Comparison of ENCODE assay signal across 34 cellular contexts in genomic region chr12:88955541-88955940, GRCh38.
"Had no signal": no experiment of that assay in that cellular context is flagged by ENCODE, and none has a peak within 500 bp of the region (broad histone marks: within the 10 kb centered on the region; RNA-seq: fewer than 3 reads in every experiment).

No MANE protein-coding gene starts in this region.

- H3K9me3 ChIP-seq: ascending aorta had no signal

- H3K36me3 ChIP-seq: ascending aorta had no signal

- H3K4me3 Mint-ChIP-seq: activated B cell treated with CpG ODN at 0.5 μM for 24 hours; activated CD4-positive, alpha-beta memory T cell treated with anti-CD3 and anti-CD28 coated beads, Interleukin-2, amount 10 ng/mL, durations not matched to agents 7 days and 5 days; activated CD4-positive, alpha-beta T cell treated with anti-CD3 and anti-CD28 coated beads, Interleukin-2, amount 10 ng/mL, durations not matched to agents 24 days and 14 days; activated CD8-positive, alpha-beta memory T cell treated with anti-CD3 and anti-CD28 coated beads, Interleukin-2, amount 10 ng/mL, durations not matched to agents 7 days and 5 days; activated CD8-positive, alpha-beta T cell treated with anti-CD3 and anti-CD28 coated beads, Interleukin-2, amount 10 ng/mL, durations not matched to agents 7 days and 5 days; activated naive CD4-positive, alpha-beta T cell treated with anti-CD3 and anti-CD28 coated beads, Interleukin-2, amount 10 ng/mL, durations not matched to agents 7 days and 5 days; activated naive CD4-positive, alpha-beta T cell treated with anti-CD3 and anti-CD28 coated beads, Interleukin-2, amount 50 U/mL, for 24 hours; activated naive CD8-positive, alpha-beta T cell; activated naive CD8-positive, alpha-beta T cell treated with anti-CD3 and anti-CD28 coated beads, Interleukin-2, amount 10 ng/mL, durations not matched to agents 7 days and 5 days; activated naive CD8-positive, alpha-beta T cell treated with anti-CD3 and anti-CD28 coated beads, Interleukin-2, amount 50 U/mL, for 24 hours; activated T-cell treated with anti-CD3 and anti-CD28 coated beads, Interleukin-2, amount 50 U/mL, for 24 hours; brain; T-helper 1 cell treated with Interleukin-12 subunit alpha and Interleukin-12 subunit beta and Interleukin-4 antibody, amounts not matched to agents 30 μg/mL and 1 μg/mL, for 36 hours; T-helper 2 cell treated with Interferon-gamma antibody and Interleukin-4, amounts not matched to agents 5 μg/mL and 100 μg/mL, for 36 hours had no signal

- DNase-seq: activated B cell treated with CpG ODN at 0.5 μM for 24 hours; activated CD4-positive, alpha-beta memory T cell treated with anti-CD3 and anti-CD28 coated beads, Interleukin-2, amount 10 ng/mL, durations not matched to agents 7 days and 5 days; activated CD4-positive, alpha-beta T cell treated with anti-CD3 and anti-CD28 coated beads for 4 hours; activated CD4-positive, alpha-beta T cell treated with anti-CD3 and anti-CD28 coated beads, Interleukin-2, amount 10 ng/mL, durations not matched to agents 24 days and 14 days; activated CD4-positive, alpha-beta T cell treated with anti-CD3 and anti-CD28 coated beads, Interleukin-2, amount 50 U/mL, for 1 hour; activated CD4-positive, alpha-beta T cell treated with anti-CD3 and anti-CD28 coated beads, Interleukin-2, amount 50 U/mL, for 4 hours; activated CD4-positive, CD25-positive, alpha-beta regulatory T cell treated with anti-CD3 and anti-CD28 coated beads, Interleukin-2, amount 50 U/mL, for 72 hours; activated CD8-positive, alpha-beta memory T cell treated with anti-CD3 and anti-CD28 coated beads for 24 hours; activated CD8-positive, alpha-beta memory T cell treated with anti-CD3 and anti-CD28 coated beads, Interleukin-2, amount 10 ng/mL, durations not matched to agents 7 days and 5 days; activated CD8-positive, alpha-beta memory T cell treated with anti-CD3 and anti-CD28 coated beads, Interleukin-2, amount 50 U/mL, for 48 hours; activated CD8-positive, alpha-beta T cell treated with anti-CD3 and anti-CD28 coated beads, Interleukin-2, amount 10 ng/mL, durations not matched to agents 7 days and 5 days; activated effector memory CD4-positive, alpha-beta T cell treated with Interleukin-2 at 50 U/mL for 16 hours; activated gamma-delta T cell; activated naive CD4-positive, alpha-beta T cell treated with anti-CD3 and anti-CD28 coated beads, Interleukin-2, amount 10 ng/mL, durations not matched to agents 7 days and 5 days; activated naive CD4-positive, alpha-beta T cell treated with Interleukin-2 at 50 U/mL for 16 hours; activated naive CD8-positive, alpha-beta T cell treated with anti-CD3 and anti-CD28 coated beads, Interleukin-2, amount 10 ng/mL, durations not matched to agents 7 days and 5 days; activated naive CD8-positive, alpha-beta T cell treated with anti-CD3 and anti-CD28 coated beads, Interleukin-2, amount 50 U/mL, for 24 hours; activated T-cell treated with anti-CD3 and anti-CD28 coated beads, Interleukin-2, amount 50 U/mL, for 24 hours; activated T-cell treated with anti-CD3 and anti-CD28 coated beads, Interleukin-2, amount 50 U/mL, for 48 hours; amygdala; anterior cingulate cortex; central memory CD4-positive, alpha-beta T cell; T-helper 1 cell; T-helper 2 cell; T-helper 9 cell had no signal

- H3K4me1 Mint-ChIP-seq: activated B cell treated with CpG ODN at 0.5 μM for 24 hours; activated CD4-positive, alpha-beta memory T cell treated with anti-CD3 and anti-CD28 coated beads, Interleukin-2, amount 10 ng/mL, durations not matched to agents 7 days and 5 days; activated CD4-positive, alpha-beta T cell treated with anti-CD3 and anti-CD28 coated beads, Interleukin-2, amount 10 ng/mL, durations not matched to agents 24 days and 14 days; activated CD8-positive, alpha-beta memory T cell treated with anti-CD3 and anti-CD28 coated beads, Interleukin-2, amount 10 ng/mL, durations not matched to agents 7 days and 5 days; activated naive CD4-positive, alpha-beta T cell treated with anti-CD3 and anti-CD28 coated beads, Interleukin-2, amount 10 ng/mL, durations not matched to agents 7 days and 5 days; activated naive CD4-positive, alpha-beta T cell treated with anti-CD3 and anti-CD28 coated beads, Interleukin-2, amount 50 U/mL, for 24 hours; activated naive CD8-positive, alpha-beta T cell treated with anti-CD3 and anti-CD28 coated beads, Interleukin-2, amount 10 ng/mL, durations not matched to agents 7 days and 5 days; activated naive CD8-positive, alpha-beta T cell treated with anti-CD3 and anti-CD28 coated beads, Interleukin-2, amount 50 U/mL, for 24 hours had no signal

- H3K4me3 ChIP-seq: ascending aorta had no signal

- FAIRE-seq: TTC549 had no signal

- H3K4me1 ChIP-seq: ascending aorta had no signal

- H3K27me3 ChIP-seq: ascending aorta had no signal

- H3K36me3 Mint-ChIP-seq: activated CD8-positive, alpha-beta memory T cell treated with anti-CD3 and anti-CD28 coated beads, Interleukin-2, amount 10 ng/mL, durations not matched to agents 7 days and 5 days; activated naive CD4-positive, alpha-beta T cell treated with anti-CD3 and anti-CD28 coated beads, Interleukin-2, amount 10 ng/mL, durations not matched to agents 7 days and 5 days; activated naive CD4-positive, alpha-beta T cell treated with anti-CD3 and anti-CD28 coated beads, Interleukin-2, amount 50 U/mL, for 24 hours; activated naive CD8-positive, alpha-beta T cell; activated naive CD8-positive, alpha-beta T cell treated with anti-CD3 and anti-CD28 coated beads, Interleukin-2, amount 10 ng/mL, durations not matched to agents 7 days and 5 days; brain had no signal

- ATAC-seq: activated CD8-positive, alpha-beta memory T cell treated with anti-CD3 and anti-CD28 coated beads, Interleukin-2, amount 10 ng/mL, durations not matched to agents 7 days and 5 days; activated CD8-positive, alpha-beta T cell treated with anti-CD3 and anti-CD28 coated beads, Interleukin-2, amount 10 ng/mL, durations not matched to agents 7 days and 5 days; activated naive CD8-positive, alpha-beta T cell treated with anti-CD3 and anti-CD28 coated beads, Interleukin-2, amount 50 U/mL, for 24 hours had no signal

- H3K27ac ChIP-seq: ascending aorta, VCaP had no signal

- H3K27me3 Mint-ChIP-seq: activated B cell treated with CpG ODN at 0.5 μM for 24 hours; activated naive CD8-positive, alpha-beta T cell treated with anti-CD3 and anti-CD28 coated beads, Interleukin-2, amount 50 U/mL, for 24 hours; brain had no signal

- H3K27ac Mint-ChIP-seq: activated B cell treated with CpG ODN at 0.5 μM for 24 hours; activated CD4-positive, alpha-beta memory T cell treated with anti-CD3 and anti-CD28 coated beads, Interleukin-2, amount 10 ng/mL, durations not matched to agents 7 days and 5 days; activated CD4-positive, alpha-beta T cell treated with anti-CD3 and anti-CD28 coated beads, Interleukin-2, amount 10 ng/mL, durations not matched to agents 24 days and 14 days; activated CD8-positive, alpha-beta memory T cell treated with anti-CD3 and anti-CD28 coated beads, Interleukin-2, amount 10 ng/mL, durations not matched to agents 7 days and 5 days; activated CD8-positive, alpha-beta T cell treated with anti-CD3 and anti-CD28 coated beads, Interleukin-2, amount 10 ng/mL, durations not matched to agents 7 days and 5 days; activated naive CD4-positive, alpha-beta T cell treated with anti-CD3 and anti-CD28 coated beads, Interleukin-2, amount 10 ng/mL, durations not matched to agents 7 days and 5 days; activated naive CD4-positive, alpha-beta T cell treated with anti-CD3 and anti-CD28 coated beads, Interleukin-2, amount 50 U/mL, for 24 hours; activated naive CD8-positive, alpha-beta T cell; activated naive CD8-positive, alpha-beta T cell treated with anti-CD3 and anti-CD28 coated beads, Interleukin-2, amount 10 ng/mL, durations not matched to agents 7 days and 5 days; activated naive CD8-positive, alpha-beta T cell treated with anti-CD3 and anti-CD28 coated beads, Interleukin-2, amount 50 U/mL, for 24 hours; activated T-cell treated with anti-CD3 and anti-CD28 coated beads, Interleukin-2, amount 50 U/mL, for 24 hours; activated T-helper 2 cell treated with anti-CD3 and anti-CD28 coated beads, Interferon-gamma antibody, Interleukin-2, Interleukin-4, amounts not matched to agents 10 μg/mL and 5 μg/mL and 100 μg/mL, durations not matched to agents 14 hours and 24 hours and 36 hours; T-helper 1 cell treated with Interleukin-12 subunit alpha and Interleukin-12 subunit beta and Interleukin-4 antibody, amounts not matched to agents 30 μg/mL and 1 μg/mL, for 36 hours; T-helper 2 cell treated with Interferon-gamma antibody and Interleukin-4, amounts not matched to agents 5 μg/mL and 100 μg/mL, for 36 hours had no signal

- H3K9me3 Mint-ChIP-seq: activated B cell treated with CpG ODN at 0.5 μM for 24 hours; activated CD4-positive, alpha-beta memory T cell treated with anti-CD3 and anti-CD28 coated beads, Interleukin-2, amount 10 ng/mL, durations not matched to agents 7 days and 5 days; activated CD4-positive, alpha-beta T cell treated with anti-CD3 and anti-CD28 coated beads, Interleukin-2, amount 10 ng/mL, durations not matched to agents 24 days and 14 days; activated naive CD4-positive, alpha-beta T cell treated with anti-CD3 and anti-CD28 coated beads, Interleukin-2, amount 10 ng/mL, durations not matched to agents 7 days and 5 days; activated naive CD4-positive, alpha-beta T cell treated with anti-CD3 and anti-CD28 coated beads, Interleukin-2, amount 50 U/mL, for 24 hours; activated naive CD8-positive, alpha-beta T cell treated with anti-CD3 and anti-CD28 coated beads, Interleukin-2, amount 10 ng/mL, durations not matched to agents 7 days and 5 days; activated naive CD8-positive, alpha-beta T cell treated with anti-CD3 and anti-CD28 coated beads, Interleukin-2, amount 50 U/mL, for 24 hours; activated T-cell treated with anti-CD3 and anti-CD28 coated beads, Interleukin-2, amount 50 U/mL, for 24 hours; activated T-helper 2 cell treated with anti-CD3 and anti-CD28 coated beads, Interferon-gamma antibody, Interleukin-2, Interleukin-4, amounts not matched to agents 10 μg/mL and 5 μg/mL and 100 μg/mL, durations not matched to agents 14 hours and 24 hours and 36 hours; T-helper 1 cell treated with Interleukin-12 subunit alpha and Interleukin-12 subunit beta and Interleukin-4 antibody, amounts not matched to agents 30 μg/mL and 1 μg/mL, for 36 hours; T-helper 2 cell treated with Interferon-gamma antibody and Interleukin-4, amounts not matched to agents 5 μg/mL and 100 μg/mL, for 36 hours had no signal
